Comparison of ENCODE assay signal across 8 cellular contexts in genomic region chr2:109736177-109736827, GRCh38. TPM values are rescaled to one million over a fixed set of nuclear protein-coding genes. Genes with fewer than 3 reads are reported as not detected.
A peak's percentile ranks its signal among the peaks of the same experiment; 100 is the strongest.
DNase-seq lines count a peak whose midpoint lies in the region; ATAC-seq and TF ChIP-seq lines count a peak whose summit lies in the region.

No MANE protein-coding gene starts in this region.

- no peaks in the 10 kb centered on the region for H3K4me1 Mint-ChIP-seq in immature natural killer cell

- H3K9me3 ChIP-seq in adrenal gland (replicated peaks in 1 of 3) (no peaks in the 10 kb centered on the region), right atrium auricular region (no peaks in the 10 kb centered on the region)

- H3K4me1 ChIP-seq in adrenal gland (replicated peaks in 1 of 2): no peaks in the 10 kb centered on the region
- H3K4me1 ChIP-seq in right atrium auricular region: no peaks in the 10 kb centered on the region

- no peak overlapping the region for H3K4me3 Mint-ChIP-seq in immature natural killer cell

- H3K27me3 ChIP-seq in adrenal gland (no peaks in the 10 kb centered on the region), right atrium auricular region (no peaks in the 10 kb centered on the region)

- peak; percentile 53 to 76 (median 67) for TF ChIP-seq CTCF in adrenal gland (IDR thresholded peaks at IDR 0.05)
- TF ChIP-seq CTCF in right atrium auricular region (IDR thresholded peaks at IDR 0.05): peak; percentile 63 to 84

- ATAC-seq in sciatic nerve: peak; percentile 86

- WGBS in adrenal gland, 4 donors: 48 to 53% (median 50%) methylated on average over 15 of the region's 15 CpGs

- peak; percentile 29 for DNase-seq in activated CD4-positive, alpha-beta T cell treated with anti-CD3 and anti-CD28 coated beads for 48 hours
- DNase-seq in activated CD4-positive, alpha-beta T cell treated with anti-CD3 and anti-CD28 coated beads for 1 hour: no peak
- DNase-seq in NCI-H2029 treated with DMSO at 0.1 percent for 48 hours (lab: John Stamatoyannopoulos, UW) (peak; percentile 28), adrenal gland (peak; percentile 46 to 84 (median 57)), right atrium auricular region (ENCODE audit: low spot score) (peak; percentile 76), sciatic nerve (ENCODE audit: low spot score) (peak; percentile 78), immature natural killer cell (no peak)
- DNase-seq in activated T-cell treated with anti-CD3 and anti-CD28 coated beads, Interleukin-2, amount 50 U/mL, for 48 hours: no peak

- H3K27ac ChIP-seq in adrenal gland (no peak overlapping the region), right atrium auricular region (no peak overlapping the region)

- H3K27ac Mint-ChIP-seq in immature natural killer cell: no peak overlapping the region

- intact Hi-C loops in adrenal gland (cut with DNase I) (no loop called here), sciatic nerve (cut with DNase I) (no loop called here)

- no peak for TF ChIP-seq POLR2A in adrenal gland (IDR thresholded peaks at IDR 0.05)

- H3K36me3 ChIP-seq in adrenal gland (replicated peaks in 1 of 2): no peaks in the 10 kb centered on the region
- H3K36me3 ChIP-seq in right atrium auricular region: no peaks in the 10 kb centered on the region

- no peak overlapping the region for H3K4me3 ChIP-seq in adrenal gland
- no peak overlapping the region for H3K4me3 ChIP-seq in right atrium auricular region

- no peaks in the 10 kb centered on the region for H3K9me3 Mint-ChIP-seq in immature natural killer cell

- peaks cover 0 to 4% (median 3%) of the 10 kb centered on the region in 3 donors for H3K27me3 Mint-ChIP-seq in immature natural killer cell (ENCODE audit: low read depth in 3 of 3)

- H3K36me3 Mint-ChIP-seq in immature natural killer cell: no peaks in the 10 kb centered on the region

RNA-seq across cellular contexts. Expression of gene RGPD5, which starts 57.8 kb away (rescaled TPM):
- total RNA-seq in adrenal gland (10 to 100 TPM in 6 of 8 donors, 1 to 10 TPM in 2; 5.1 to 49.7 (median 32.4) TPM), right atrium auricular region (10 to 100 TPM; 11.3 to 14.9 TPM), sciatic nerve (134 TPM)
- polyA plus RNA-seq in adrenal gland (10 to 100 TPM in 2 of 3 donors, 1 to 10 TPM in 1; 8.8 to 16.1 (median 10.5) TPM), immature natural killer cell (1 to 10 TPM in 2 of 3 donors, under 1 TPM in 1; 0.84 to 4.2 (median 1.5) TPM)

Comparison
In these comparisons a context has a peak if more than half of its experiments do, and no peak if none do; other contexts are left out.
1. DNase-seq: peak in activated CD4-positive, alpha-beta T cell treated with anti-CD3 and anti-CD28 coated beads for 48 hours (single experiment), NCI-H2029 treated with DMSO at 0.1 percent for 48 hours (single experiment), adrenal gland (7 of 7), right atrium auricular region (single experiment) and sciatic nerve (single experiment); none in activated CD4-positive, alpha-beta T cell treated with anti-CD3 and anti-CD28 coated beads for 1 hour (single experiment), immature natural killer cell (0 of 3) and activated T-cell treated with anti-CD3 and anti-CD28 coated beads, Interleukin-2, amount 50 U/mL, for 48 hours (0 of 2).